ENCODE assay signal across 21 cellular contexts in genomic region chr18:25113081-25113480, GRCh38.
DNase-seq lines count a peak whose midpoint lies in the region; ATAC-seq and TF ChIP-seq lines count a peak whose summit lies in the region.
"Had no signal": no experiment of that assay in that cellular context is flagged by ENCODE, and none has a peak within 500 bp of the region (broad histone marks: within the 10 kb centered on the region; RNA-seq: fewer than 3 reads in every experiment).

No MANE protein-coding gene starts in this region.

- H4K5ac ChIP-seq in mesendoderm (ENCODE audit: low read length): no peak overlapping the region

- H3K4me3 ChIP-seq in H7 (ENCODE audit: insufficient read depth, low read depth, low read length): no peak overlapping the region
- H3K4me3 ChIP-seq in mesendoderm (ENCODE audit: low read length): no peak overlapping the region
- H3K4me3 ChIP-seq: GM12878, MG63 had no signal

- peak; percentile 11 for DNase-seq in H7
- peak; percentile 20 for DNase-seq in mesendoderm
- DNase-seq in type B pancreatic cell (ENCODE audit: extremely low spot score, unreplicated experiment): no peak
- no peak for DNase-seq in RPMI8226
- DNase-seq: Calu3; CD4-positive, alpha-beta T cell; DMS79; GDM1; GOT3; HFFc6; MG63; NCI-H1092; NCI-H146; NCI-H226; NCI-H524 treated with DMSO at 0.1 percent for 48 hours; OCI-M1; SIG-M5 had no signal

- H3K36me3 Mint-ChIP-seq in brain (peaks cover 33% of the 10 kb centered on the region), type B pancreatic cell (peaks cover 16% of the 10 kb centered on the region)

- no peak overlapping the region for H3K18ac ChIP-seq in mesendoderm (ENCODE audit: low read length)

- H2BK15ac ChIP-seq in mesendoderm (replicated peaks; ENCODE audit: low read depth): no peak overlapping the region

- H3K27ac ChIP-seq in mesendoderm (ENCODE audit: low read depth, low read length): no peak overlapping the region

- no peaks in the 10 kb centered on the region for H3K79me2 ChIP-seq in mesendoderm (ENCODE audit: control insufficient read depth, insufficient read depth, low read length)

- H3K27ac Mint-ChIP-seq in brain (peak overlapping the region in 4 of 5 experiments; percentile 39 to 89 (median 68)), type B pancreatic cell (no peak overlapping the region)
- H3K27ac Mint-ChIP-seq: CD4-positive, alpha-beta T cell; HFFc6 had no signal

- H3K4me1 Mint-ChIP-seq in brain (peaks cover 60% of the 10 kb centered on the region), type B pancreatic cell (ENCODE audit: unreplicated experiment) (peaks cover 23% of the 10 kb centered on the region)

- H3K27me3 Mint-ChIP-seq in brain (no peaks in the 10 kb centered on the region), type B pancreatic cell (no peaks in the 10 kb centered on the region)
- H3K27me3 Mint-ChIP-seq: CD4-positive, alpha-beta T cell had no signal

- H3K9me3 Mint-ChIP-seq in brain (peaks cover 8 to 26% (median 15%) of the 10 kb centered on the region in 5 experiments), type B pancreatic cell (peaks cover 18% of the 10 kb centered on the region)

- H3K27me3 ChIP-seq in H7 (ENCODE audit: control insufficient read depth, insufficient read depth, low read length): no peaks in the 10 kb centered on the region
- H3K27me3 ChIP-seq in mesendoderm (ENCODE audit: insufficient read depth, low read length, poor library complexity): no peaks in the 10 kb centered on the region
- H3K27me3 ChIP-seq: MG63 had no signal

- H4K8ac ChIP-seq in mesendoderm (ENCODE audit: low read depth, low read length): no peak overlapping the region

- no peaks in the 10 kb centered on the region for H3K36me3 ChIP-seq in H7 (replicated peaks; ENCODE audit: control insufficient read depth, insufficient read depth, low read length)
- H3K36me3 ChIP-seq in mesendoderm (ENCODE audit: control insufficient read depth, insufficient read depth, low read length): no peaks in the 10 kb centered on the region
- H3K36me3 ChIP-seq: MG63 had no signal

- H2AK5ac ChIP-seq in mesendoderm (ENCODE audit: low read length): no peak overlapping the region

- no peak overlapping the region for H3K4me2 ChIP-seq in mesendoderm (ENCODE audit: low read length)

- no peaks in the 10 kb centered on the region for H3K4me1 ChIP-seq in mesendoderm (ENCODE audit: control insufficient read depth, low read depth, low read length)

- H2BK5ac ChIP-seq in mesendoderm (ENCODE audit: low read length): no peak overlapping the region

- no peak for TF ChIP-seq CTCF in brain (conservative IDR thresholded peaks at IDR 0.05)
- TF ChIP-seq CTCF in type B pancreatic cell (conservative IDR thresholded peaks at IDR 0.05): no peak

- no peak overlapping the region for H2BK120ac ChIP-seq in mesendoderm (ENCODE audit: low read depth, low read length)

- H3K9ac ChIP-seq in mesendoderm (ENCODE audit: low read length): no peak overlapping the region

- H3K4ac ChIP-seq in mesendoderm (ENCODE audit: low read depth, low read length): no peak overlapping the region

- no peak overlapping the region for H3K56ac ChIP-seq in mesendoderm (ENCODE audit: low read length)

- H3K4me3 Mint-ChIP-seq in brain (peak overlapping the region in 2 of 5 experiments; percentile 17 to 29), type B pancreatic cell (peak overlapping the region; percentile 1)
- H3K4me3 Mint-ChIP-seq: CD4-positive, alpha-beta T cell; HFFc6 had no signal

- ATAC-seq in GM18907 (IDR thresholded peaks at IDR 0.05; ENCODE audit: unreplicated experiment): no peak
- ATAC-seq in GM18502 (IDR thresholded peaks at IDR 0.05; ENCODE audit: poor library complexity, unreplicated experiment): no peak
- ATAC-seq: GM12878 had no signal

- H3K79me1 ChIP-seq in mesendoderm (ENCODE audit: low read length): no peaks in the 10 kb centered on the region

- no peak overlapping the region for H3K23ac ChIP-seq in mesendoderm (ENCODE audit: low read length)

- WGBS in mesendoderm (ENCODE audit: extremely low coverage, insufficient coverage, low lambda C conversion rate): no CpG with 5 or more reads among the region's 4 CpGs

Comparison
In these comparisons a context has a peak if more than half of its experiments do, and no peak if none do; other contexts are left out.
1. DNase-seq: peak in H7 (single experiment) and mesendoderm (single experiment); none in type B pancreatic cell (single experiment) and RPMI8226 (single experiment).